ENCODE assay signal across 23 cellular contexts in genomic region chr2:55144922-55145820, GRCh38.
"Had no signal": no experiment of that assay in that cellular context is flagged by ENCODE, and none has a peak within 500 bp of the region (broad histone marks: within the 10 kb centered on the region; RNA-seq: fewer than 3 reads in every experiment).

No MANE protein-coding gene starts in this region.

- ATAC-seq: foreskin keratinocyte; naive thymus-derived CD4-positive, alpha-beta T cell had no signal

- DNase-seq: activated CD4-positive, alpha-beta T cell treated with anti-CD3 and anti-CD28 coated beads for 1 hour; activated CD4-positive, alpha-beta T cell treated with anti-CD3 and anti-CD28 coated beads, Interleukin-2, amount 50 U/mL, for 1 hour; activated naive CD4-positive, alpha-beta T cell treated with anti-CD3 and anti-CD28 coated beads for 36 hours; activated naive CD8-positive, alpha-beta T cell treated with anti-CD3 and anti-CD28 coated beads, Interleukin-2, amount 10 ng/mL, durations not matched to agents 7 days and 5 days; activated T-cell treated with anti-CD3 and anti-CD28 coated beads, Interleukin-2, amount 50 U/mL, for 24 hours; amniotic stem cell; cerebellar nuclear complex; foreskin keratinocyte; left ventricle myocardium inferior; naive thymus-derived CD4-positive, alpha-beta T cell; posterior cingulate gyrus; sigmoid colon; spleen; stimulated activated CD4-positive, alpha-beta T cell treated with anti-CD3 and anti-CD28 coated beads, Interleukin-4, amount 100 ng/mL, for 1 hour; stimulated activated naive CD4-positive, alpha-beta T cell; T-helper 1 cell; WERI-Rb-1 had no signal

- H3K27ac ChIP-seq: coronary artery, foreskin keratinocyte, left ventricle myocardium inferior, sigmoid colon, spleen, WERI-Rb-1 had no signal

- H3K36me3 Mint-ChIP-seq: activated naive CD8-positive, alpha-beta T cell treated with anti-CD3 and anti-CD28 coated beads, Interleukin-2, amount 10 ng/mL, durations not matched to agents 7 days and 5 days; memory B cell had no signal

- H3K4me3 ChIP-seq: coronary artery, left ventricle myocardium inferior, sigmoid colon, spleen had no signal

- H3K27ac Mint-ChIP-seq: activated naive CD4-positive, alpha-beta T cell treated with anti-CD3 and anti-CD28 coated beads for 36 hours; activated naive CD8-positive, alpha-beta T cell treated with anti-CD3 and anti-CD28 coated beads, Interleukin-2, amount 10 ng/mL, durations not matched to agents 7 days and 5 days; activated T-cell treated with anti-CD3 and anti-CD28 coated beads, Interleukin-2, amount 50 U/mL, for 24 hours; memory B cell; naive thymus-derived CD4-positive, alpha-beta T cell had no signal

- H3K27me3 Mint-ChIP-seq: activated naive CD8-positive, alpha-beta T cell treated with anti-CD3 and anti-CD28 coated beads, Interleukin-2, amount 10 ng/mL, durations not matched to agents 7 days and 5 days; activated T-cell treated with anti-CD3 and anti-CD28 coated beads, Interleukin-2, amount 50 U/mL, for 24 hours; memory B cell; naive thymus-derived CD4-positive, alpha-beta T cell had no signal

- H3K4me3 Mint-ChIP-seq: activated naive CD4-positive, alpha-beta T cell treated with anti-CD3 and anti-CD28 coated beads for 36 hours; activated naive CD8-positive, alpha-beta T cell treated with anti-CD3 and anti-CD28 coated beads, Interleukin-2, amount 10 ng/mL, durations not matched to agents 7 days and 5 days; activated T-cell treated with anti-CD3 and anti-CD28 coated beads, Interleukin-2, amount 50 U/mL, for 24 hours; memory B cell; naive thymus-derived CD4-positive, alpha-beta T cell; neural crest cell had no signal

- H3K36me3 ChIP-seq: left ventricle myocardium inferior, sigmoid colon, spleen, WERI-Rb-1 had no signal

- FAIRE-seq: endometrium, TTC549, urothelium cell line had no signal

- H3K9me3 Mint-ChIP-seq: activated naive CD4-positive, alpha-beta T cell treated with anti-CD3 and anti-CD28 coated beads for 36 hours; activated T-cell treated with anti-CD3 and anti-CD28 coated beads, Interleukin-2, amount 50 U/mL, for 24 hours; memory B cell had no signal

- H3K4me1 ChIP-seq: left ventricle myocardium inferior had no signal

- H3K9me3 ChIP-seq: left ventricle myocardium inferior, sigmoid colon, spleen had no signal

- H3K27me3 ChIP-seq: foreskin keratinocyte, sigmoid colon, spleen had no signal
